Comparison of ENCODE assay signal across 1 cellular context in the genomic region with DNA sequence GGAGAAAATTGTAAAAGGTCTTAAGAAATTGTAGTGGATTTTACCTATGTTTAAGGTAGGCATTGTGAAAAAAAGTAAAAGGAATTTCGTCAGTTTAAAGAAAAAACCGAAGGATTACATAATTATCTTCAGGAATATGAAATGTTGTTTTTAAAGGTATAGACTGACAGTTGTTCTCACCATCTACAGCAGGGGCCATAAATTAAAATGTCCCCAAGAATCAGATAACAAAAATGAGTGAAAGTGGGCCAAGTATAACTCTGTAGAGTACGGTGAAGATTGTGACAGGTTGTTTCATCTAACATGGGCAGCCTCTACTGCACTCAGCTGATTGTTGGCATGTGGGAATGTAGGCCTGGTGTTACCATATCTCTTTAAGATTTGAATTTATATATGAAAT.
TF ChIP-seq lines count a peak whose summit lies in the region.

No MANE protein-coding gene starts in this region.

TF ChIP-seq in K562, 482 proteins besides CTCF, POLR2A, EP300 and RAD21:
- TF ChIP-seq, protein P1, sequence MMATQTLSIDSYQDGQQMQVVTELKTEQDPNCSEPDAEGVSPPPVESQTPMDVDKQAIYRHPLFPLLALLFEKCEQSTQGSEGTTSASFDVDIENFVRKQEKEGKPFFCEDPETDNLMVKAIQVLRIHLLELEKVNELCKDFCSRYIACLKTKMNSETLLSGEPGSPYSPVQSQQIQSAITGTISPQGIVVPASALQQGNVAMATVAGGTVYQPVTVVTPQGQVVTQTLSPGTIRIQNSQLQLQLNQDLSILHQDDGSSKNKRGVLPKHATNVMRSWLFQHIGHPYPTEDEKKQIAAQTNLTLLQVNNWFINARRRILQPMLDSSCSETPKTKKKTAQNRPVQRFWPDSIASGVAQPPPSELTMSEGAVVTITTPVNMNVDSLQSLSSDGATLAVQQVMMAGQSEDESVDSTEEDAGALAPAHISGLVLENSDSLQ (IDR thresholded peaks at IDR 0.05), result peak; percentile 78
- no peak for TF ChIP-seq TAF7 (tag; IDR thresholded peaks at IDR 0.05)
- TF ChIP-seq MEIS2 (IDR thresholded peaks at IDR 0.05; ENCODE audit: partially characterized antibody), result peak; percentile 92
- no peak for TF ChIP-seq ATF1 (CRISPR knock-in tag; IDR thresholded peaks at IDR 0.05)
- no peak for TF ChIP-seq ATF1 (tag; IDR thresholded peaks at IDR 0.05)
- TF ChIP-seq, protein P2, sequence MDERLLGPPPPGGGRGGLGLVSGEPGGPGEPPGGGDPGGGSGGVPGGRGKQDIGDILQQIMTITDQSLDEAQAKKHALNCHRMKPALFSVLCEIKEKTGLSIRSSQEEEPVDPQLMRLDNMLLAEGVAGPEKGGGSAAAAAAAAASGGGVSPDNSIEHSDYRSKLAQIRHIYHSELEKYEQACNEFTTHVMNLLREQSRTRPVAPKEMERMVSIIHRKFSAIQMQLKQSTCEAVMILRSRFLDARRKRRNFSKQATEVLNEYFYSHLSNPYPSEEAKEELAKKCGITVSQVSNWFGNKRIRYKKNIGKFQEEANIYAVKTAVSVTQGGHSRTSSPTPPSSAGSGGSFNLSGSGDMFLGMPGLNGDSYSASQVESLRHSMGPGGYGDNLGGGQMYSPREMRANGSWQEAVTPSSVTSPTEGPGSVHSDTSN (CRISPR knock-in tag; IDR thresholded peaks at IDR 0.05; ENCODE audit: low read depth), result no peak
- TF ChIP-seq, protein P2 (tag; conservative IDR thresholded peaks at IDR 0.05; ENCODE audit: low read depth), result peak; percentile 77
